ENCODE assay signal across 20 cellular contexts in genomic region chr6:167665698-167666380, GRCh38.
A peak's percentile ranks its signal among the peaks of the same experiment; 100 is the strongest.
DNase-seq lines count a peak whose midpoint lies in the region; ATAC-seq, FAIRE-seq and TF ChIP-seq lines count a peak whose summit lies in the region.
"Had no signal": no experiment of that assay in that cellular context is flagged by ENCODE, and none has a peak within 500 bp of the region (broad histone marks: within the 10 kb centered on the region; RNA-seq: fewer than 3 reads in every experiment).

No MANE protein-coding gene starts in this region.

- intact Hi-C loops in HepG2 (cut with micrococcal nuclease; ENCODE audit: unreplicated experiment) (no loop called here), right lobe of liver (cut with DNase I) (no loop called here)

- peaks cover 93% of the 10 kb centered on the region for H3K4me1 Mint-ChIP-seq in nephron progenitor cell
- peaks cover 0 to 5% (median 0%) of the 10 kb centered on the region in 4 donors for H3K4me1 Mint-ChIP-seq in naive thymus-derived CD8-positive, alpha-beta T cell
- H3K4me1 Mint-ChIP-seq: CD4-positive, CD25-positive, alpha-beta regulatory T cell had no signal

- peak overlapping the region; percentile 89 for H3K27ac Mint-ChIP-seq in nephron progenitor cell
- H3K27ac Mint-ChIP-seq in naive thymus-derived CD8-positive, alpha-beta T cell = no peak overlapping the region
- H3K27ac Mint-ChIP-seq: CD4-positive, CD25-positive, alpha-beta regulatory T cell; GM23338 had no signal

- H3K4me3 ChIP-seq in HepG2 (replicated peaks in 1 of 3; ENCODE audit: insufficient read depth in 1 of 3, low read depth in 2 of 3, low read length in 3 of 3) = no peak overlapping the region
- H3K4me3 ChIP-seq in right lobe of liver = no peak overlapping the region
- H3K4me3 ChIP-seq: GM23338 had no signal

- no peaks in the 10 kb centered on the region for H3K36me3 Mint-ChIP-seq in nephron progenitor cell (ENCODE audit: low read depth)
- no peaks in the 10 kb centered on the region for H3K36me3 Mint-ChIP-seq in naive thymus-derived CD8-positive, alpha-beta T cell
- H3K36me3 Mint-ChIP-seq: CD4-positive, CD25-positive, alpha-beta regulatory T cell had no signal

- CTCF ChIA-PET in HepG2 (lab: Yijun Ruan, JAX; ENCODE audit: low intra/inter-chr PET ratio, low total read pairs) = no interaction called here

- H3K4me3 Mint-ChIP-seq in nephron progenitor cell = peak overlapping the region; percentile 21
- no peak overlapping the region for H3K4me3 Mint-ChIP-seq in naive thymus-derived CD8-positive, alpha-beta T cell
- H3K4me3 Mint-ChIP-seq: CD4-positive, CD25-positive, alpha-beta regulatory T cell; GM23338 had no signal

- TF ChIP-seq EP300 in HepG2 (IDR thresholded peaks at IDR 0.05; ENCODE audit: low read depth in 2 of 2, low read length in 2 of 2) = no peak
- TF ChIP-seq EP300 in HepG2 (CRISPR knock-in tag; IDR thresholded peaks at IDR 0.05; ENCODE audit: borderline replicate concordance) = no peak

- no peak for TF ChIP-seq CTCF in HepG2 (CRISPR knock-in tag; IDR thresholded peaks at IDR 0.05)
- TF ChIP-seq CTCF in right lobe of liver (IDR thresholded peaks at IDR 0.05) = no peak
- TF ChIP-seq CTCF in nephron progenitor cell (IDR thresholded peaks at IDR 0.05) = no peak

- H3K9me3 Mint-ChIP-seq in nephron progenitor cell = no peaks in the 10 kb centered on the region
- no peaks in the 10 kb centered on the region for H3K9me3 Mint-ChIP-seq in naive thymus-derived CD8-positive, alpha-beta T cell
- H3K9me3 Mint-ChIP-seq: GM23338 had no signal

- 92% methylated on average over 23 of the region's 23 CpGs for WGBS in HepG2 (ENCODE audit: low lambda C conversion rate)
- WGBS in right lobe of liver (ENCODE audit: insufficient coverage, low coverage, low lambda C conversion rate, missing lambda C conversion rate) = 91% methylated on average over 7 of the region's 23 CpGs

- FAIRE-seq in HepG2 (lab: Jason Lieb, UNC) = no peak
- FAIRE-seq: G401.6, RCC 7860 had no signal

- H3K27me3 ChIP-seq in HepG2 (ENCODE audit: control insufficient read depth in 1 of 2, insufficient read depth in 2 of 2, low read length in 2 of 2) (no peaks in the 10 kb centered on the region), right lobe of liver (no peaks in the 10 kb centered on the region)

- in situ Hi-C loops in HepG2 (cut with HindIII; ENCODE audit: extremely low pct_ligation_motif_present, low pct_unique_long_range_greater_than_20kb) = loop anchor here (5.0 kb wide), 1 partner anchor 99 kb away; no protein-coding TSS in a partner anchor

- TF ChIP-seq RAD21 in HepG2 (CRISPR knock-in tag; IDR thresholded peaks at IDR 0.05) = no peak

- no peak overlapping the region for H2AFZ ChIP-seq in HepG2 (ENCODE audit: low read length)
- H2AFZ ChIP-seq: GM23338 had no signal

- H3K9me3 ChIP-seq in HepG2 (ENCODE audit: low read length) (no peaks in the 10 kb centered on the region), right lobe of liver (no peaks in the 10 kb centered on the region)

- DNase-seq in HepG2 (ENCODE audit: low spot score) (no peak), right lobe of liver (no peak), nephron progenitor cell (peak; percentile 30), NCI-H774 (lab: John Stamatoyannopoulos, UW) (no peak), amniotic stem cell (lab: John Stamatoyannopoulos, UW) (no peak)
- DNase-seq in naive thymus-derived CD8-positive, alpha-beta T cell = no peak
- DNase-seq: 8988T; CD4-positive, CD25-positive, alpha-beta regulatory T cell; COR-L47; DMS 273 treated with DMSO at 0.1 percent for 48 hours; DND-41; KG1; NCI-H1694 treated with DMSO at 0.1 percent for 48 hours; NCI-H748 treated with DMSO at 0.1 percent for 48 hours had no signal

- H3K27me3 Mint-ChIP-seq in nephron progenitor cell (ENCODE audit: low read depth, poor library complexity) = peaks cover 4% of the 10 kb centered on the region
- H3K27me3 Mint-ChIP-seq in naive thymus-derived CD8-positive, alpha-beta T cell = peaks cover 0 to 14% (median 5%) of the 10 kb centered on the region in 5 donors
- H3K27me3 Mint-ChIP-seq: CD4-positive, CD25-positive, alpha-beta regulatory T cell had no signal

- H4K20me1 ChIP-seq in HepG2 (ENCODE audit: insufficient read depth, low read length) = no peaks in the 10 kb centered on the region

- no TSS peak for BruUV-seq in HepG2 (replicated peaks; lab: Mats Ljungman, UMichigan)

- peaks cover 100% of the 10 kb centered on the region for H3K4me1 ChIP-seq in HepG2 (ENCODE audit: insufficient read depth, low read length)
- H3K4me1 ChIP-seq in right lobe of liver = peaks cover 0 to 58% (median 24%) of the 10 kb centered on the region in 4 donors

- H3K4me2 ChIP-seq in HepG2 (ENCODE audit: low read depth, low read length) = no peak overlapping the region
- H3K4me2 ChIP-seq: GM23338 had no signal

- POLR2A ChIA-PET in HepG2 (lab: Yijun Ruan, JAX) = interaction anchor here (1.1 kb wide), 2 partner anchors 10 to 96 kb away, joined by 3 read pairs; no protein-coding TSS in a partner anchor
- POLR2A ChIA-PET in naive thymus-derived CD8-positive, alpha-beta T cell (lab: Charles Lee) = no interaction called here

- H3K36me3 ChIP-seq in HepG2 (replicated peaks in 1 of 2; ENCODE audit: control insufficient read depth in 1 of 2, insufficient read depth in 2 of 2, low read length in 2 of 2) (no peaks in the 10 kb centered on the region), right lobe of liver (no peaks in the 10 kb centered on the region)

- no peak overlapping the region for H3K9ac ChIP-seq in HepG2 (ENCODE audit: insufficient read depth, low read depth, low read length)

- ATAC-seq in HepG2 = no peak
- ATAC-seq in right lobe of liver = no peak
- no peak for ATAC-seq in GM21723 (IDR thresholded peaks at IDR 0.05; ENCODE audit: unreplicated experiment)
- ATAC-seq in naive thymus-derived CD8-positive, alpha-beta T cell = no peak
- ATAC-seq: GM23338, Right ventricle myocardium inferior had no signal

- no peaks in the 10 kb centered on the region for H3K79me2 ChIP-seq in HepG2 (ENCODE audit: insufficient read depth, low read length)

- no peak for TF ChIP-seq POLR2A in HepG2 (IDR thresholded peaks at IDR 0.05; ENCODE audit: insufficient read depth in 1 of 2, low read depth in 2 of 2, low read length in 2 of 2)
- TF ChIP-seq POLR2A in right lobe of liver (IDR thresholded peaks at IDR 0.05) = no peak

- H3K27ac ChIP-seq in HepG2 (ENCODE audit: extremely low read length, insufficient read depth, low read length) = no peak overlapping the region
- no peak overlapping the region for H3K27ac ChIP-seq in right lobe of liver
- peak overlapping the region; percentile 1 for H3K27ac ChIP-seq in cingulate gyrus (ENCODE audit: low read depth, low read length)

TF ChIP-seq in HepG2, 621 proteins besides CTCF, POLR2A, EP300 and RAD21 (continues in another document):
- TF ChIP-seq, protein P1, sequence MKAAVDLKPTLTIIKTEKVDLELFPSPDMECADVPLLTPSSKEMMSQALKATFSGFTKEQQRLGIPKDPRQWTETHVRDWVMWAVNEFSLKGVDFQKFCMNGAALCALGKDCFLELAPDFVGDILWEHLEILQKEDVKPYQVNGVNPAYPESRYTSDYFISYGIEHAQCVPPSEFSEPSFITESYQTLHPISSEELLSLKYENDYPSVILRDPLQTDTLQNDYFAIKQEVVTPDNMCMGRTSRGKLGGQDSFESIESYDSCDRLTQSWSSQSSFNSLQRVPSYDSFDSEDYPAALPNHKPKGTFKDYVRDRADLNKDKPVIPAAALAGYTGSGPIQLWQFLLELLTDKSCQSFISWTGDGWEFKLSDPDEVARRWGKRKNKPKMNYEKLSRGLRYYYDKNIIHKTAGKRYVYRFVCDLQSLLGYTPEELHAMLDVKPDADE (CRISPR knock-in tag; IDR thresholded peaks at IDR 0.05) = no peak
- TF ChIP-seq MAZ (IDR thresholded peaks at IDR 0.05; ENCODE audit: borderline replicate concordance, low read depth, low read length) = no peak
- no peak for TF ChIP-seq MAZ (CRISPR knock-in tag; IDR thresholded peaks at IDR 0.05; ENCODE audit: low read depth)
- no peak for TF ChIP-seq KAT8 (CRISPR knock-in tag; IDR thresholded peaks at IDR 0.05)
